8 cellular contexts compared by ENCODE assay signal in the genomic region with DNA sequence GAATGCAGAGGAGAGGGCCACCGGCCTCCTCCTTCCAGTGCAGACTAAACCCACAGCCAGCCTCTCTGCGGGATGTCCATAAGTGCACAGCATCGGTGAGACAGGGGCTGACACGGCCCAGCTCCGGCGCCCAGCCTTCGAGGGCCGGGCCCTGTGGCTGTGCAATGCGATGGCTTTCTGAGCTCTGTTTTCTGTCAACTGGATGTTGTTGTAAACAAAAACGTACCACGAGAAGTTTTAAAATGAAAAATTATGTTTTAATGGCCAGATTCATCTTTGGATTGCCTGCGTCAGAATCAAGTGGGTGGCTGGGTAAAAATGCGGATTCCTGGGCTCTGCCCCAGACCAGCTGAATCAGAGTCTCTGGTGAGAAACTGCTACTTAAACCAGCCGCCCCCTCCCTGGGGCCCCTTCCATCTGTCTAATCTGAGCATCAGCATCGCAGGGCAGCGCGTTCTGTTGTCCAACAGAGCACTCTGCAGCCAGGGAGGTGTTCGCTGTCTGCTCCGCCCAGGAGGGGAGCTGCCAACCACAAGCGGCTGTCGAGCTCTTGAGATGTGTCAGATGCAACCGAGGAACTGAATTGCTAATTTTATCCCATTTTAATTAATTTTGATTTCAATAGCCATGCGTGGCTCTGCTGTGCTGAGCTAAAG.
DNase-seq lines count a peak whose midpoint lies in the region; ATAC-seq and TF ChIP-seq lines count a peak whose summit lies in the region.

No MANE protein-coding gene starts in this region.

- WGBS in smooth muscle cell (ENCODE audit: low lambda C conversion rate), result 21% methylated on average over 22 of the region's 23 CpGs

- H3K9ac ChIP-seq in smooth muscle cell (ENCODE audit: low read depth), result no peak overlapping the region

- no peaks in the 10 kb centered on the region for H3K9me3 ChIP-seq in smooth muscle cell (replicated peaks; ENCODE audit: low read depth)
- no peaks in the 10 kb centered on the region for H3K9me3 ChIP-seq in OCI-LY7 (ENCODE audit: low read length)

- H3K36me3 ChIP-seq in smooth muscle cell (ENCODE audit: low read depth) (no peaks in the 10 kb centered on the region), OCI-LY7 (ENCODE audit: insufficient read depth, low read length) (peaks cover 27% of the 10 kb centered on the region)

- DNase-seq in LHCN-M2 (ENCODE audit: low read depth) (peak; percentile 76), anterior cingulate cortex (lab: John Stamatoyannopoulos, UW) (peak in 36 of 58 donors; percentile 17 to 87 (median 62)), iris pigment epithelial cell (ENCODE audit: low read depth) (peak; percentile 79), smooth muscle cell (lab: John Stamatoyannopoulos, UW; ENCODE audit: unreplicated experiment) (peak; percentile 52), epidermal melanocyte (ENCODE audit: insufficient read length, low spot score) (no peak), globus pallidus (ENCODE audit: low spot score) (no peak), OCI-LY7 (ENCODE audit: low spot score) (no peak)

- CTCF ChIA-PET in OCI-LY7 (lab: Charles Lee; ENCODE audit: unreplicated experiment), result no interaction called here

- H3K27ac ChIP-seq in smooth muscle cell (ENCODE audit: low read depth), result peak overlapping the region; percentile 75
- no peak overlapping the region for H3K27ac ChIP-seq in OCI-LY7 (ENCODE audit: low read depth, low read length, poor library complexity, severe bottlenecking)

- BruUV-seq in OCI-LY7 (replicated peaks; lab: Mats Ljungman, UMichigan), result no TSS peak

- ATAC-seq in GM21723 (IDR thresholded peaks at IDR 0.05; ENCODE audit: unreplicated experiment), result no peak

- no peak for TF ChIP-seq CTCF in smooth muscle cell (IDR thresholded peaks at IDR 0.05; ENCODE audit: borderline replicate concordance, insufficient read depth, poor library complexity, severe bottlenecking)
- TF ChIP-seq CTCF in OCI-LY7 (conservative IDR thresholded peaks at IDR 0.05; ENCODE audit: low read length), result no peak

- peaks cover 28% of the 10 kb centered on the region for H3F3A ChIP-seq in smooth muscle cell (ENCODE audit: low read depth)

- H3K27me3 ChIP-seq in smooth muscle cell (ENCODE audit: low read depth), result no peaks in the 10 kb centered on the region

- H3K4me2 ChIP-seq in smooth muscle cell (peak overlapping the region; percentile 72), OCI-LY7 (ENCODE audit: low read length) (no peak overlapping the region)

- H4K20me1 ChIP-seq in smooth muscle cell (ENCODE audit: low read depth), result peaks cover 18% of the 10 kb centered on the region
- no peaks in the 10 kb centered on the region for H4K20me1 ChIP-seq in OCI-LY7 (ENCODE audit: insufficient read depth, low read length)

- H3K9me2 ChIP-seq in OCI-LY7 (ENCODE audit: insufficient read depth, low read length), result no peaks in the 10 kb centered on the region

- intact Hi-C loops in OCI-LY7 (cut with micrococcal nuclease; ENCODE audit: unreplicated experiment), result no loop called here

- no peak overlapping the region for H2AFZ ChIP-seq in smooth muscle cell (ENCODE audit: low read depth)
- no peak overlapping the region for H2AFZ ChIP-seq in OCI-LY7 (ENCODE audit: low read length)

- H3K79me2 ChIP-seq in smooth muscle cell (ENCODE audit: low read depth) (peaks cover 2% of the 10 kb centered on the region), OCI-LY7 (ENCODE audit: insufficient read depth, low read depth, low read length) (no peaks in the 10 kb centered on the region)

- H3K4me3 ChIP-seq in smooth muscle cell, result no peak overlapping the region
- no peak overlapping the region for H3K4me3 ChIP-seq in OCI-LY7 (ENCODE audit: low read depth, low read length, poor library complexity, severe bottlenecking)

- POLR2A ChIA-PET in OCI-LY7 (lab: Charles Lee), result no interaction called here

- H3K4me1 ChIP-seq in smooth muscle cell (ENCODE audit: low read depth), result peaks cover 15% of the 10 kb centered on the region
- no peaks in the 10 kb centered on the region for H3K4me1 ChIP-seq in OCI-LY7 (ENCODE audit: insufficient read depth, low read length, poor library complexity, severe bottlenecking)

Comparison
In these comparisons a context has a peak if more than half of its experiments do, and no peak if none do; other contexts are left out.
1. DNase-seq: peak in LHCN-M2 (single experiment), anterior cingulate cortex (36 of 58), iris pigment epithelial cell (single experiment) and smooth muscle cell (single experiment); none in epidermal melanocyte (single experiment), globus pallidus (single experiment) and OCI-LY7 (single experiment).